Comparison of ENCODE assay signal across 8 cellular contexts in the genomic region with DNA sequence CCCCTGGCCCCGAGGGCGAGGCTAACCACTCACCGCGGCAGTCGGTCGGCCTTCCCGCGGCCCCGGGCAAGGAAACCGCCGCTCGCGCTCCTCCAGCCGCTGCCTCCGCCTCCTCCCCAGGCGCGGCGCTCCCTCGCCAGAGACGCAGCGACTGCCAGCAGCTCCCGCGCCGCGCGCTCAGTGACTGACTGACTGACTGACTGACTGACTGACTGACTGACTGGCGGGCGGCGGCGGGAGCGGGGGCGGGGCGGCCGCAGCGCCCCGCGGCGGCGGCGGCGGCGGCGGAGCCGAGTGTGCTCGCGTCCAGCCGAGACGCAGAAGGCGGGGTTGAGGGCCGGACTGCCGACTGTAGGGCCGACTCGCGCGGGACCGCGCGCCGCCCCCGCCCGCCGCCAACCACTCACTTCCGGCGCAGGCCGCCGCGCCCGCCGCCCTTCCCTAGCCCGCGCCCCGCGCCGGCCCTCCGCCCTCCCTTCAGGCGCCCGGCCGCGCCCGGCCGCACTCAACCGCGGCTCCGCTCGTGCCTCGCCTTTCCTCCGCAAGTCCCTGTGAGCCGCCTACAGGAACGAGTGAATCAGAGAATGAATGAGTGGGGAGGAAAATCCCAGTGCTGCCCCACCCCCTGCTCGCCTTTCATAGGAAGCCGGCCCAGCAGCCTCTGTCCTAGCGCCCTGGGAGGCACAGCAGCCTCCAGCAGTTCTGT. TPM values are rescaled to one million over a fixed set of nuclear protein-coding genes. Genes with fewer than 3 reads are reported as not detected.
DNase-seq lines count a peak whose midpoint lies in the region; ATAC-seq, FAIRE-seq and TF ChIP-seq lines count a peak whose summit lies in the region.

A gene with protein sequence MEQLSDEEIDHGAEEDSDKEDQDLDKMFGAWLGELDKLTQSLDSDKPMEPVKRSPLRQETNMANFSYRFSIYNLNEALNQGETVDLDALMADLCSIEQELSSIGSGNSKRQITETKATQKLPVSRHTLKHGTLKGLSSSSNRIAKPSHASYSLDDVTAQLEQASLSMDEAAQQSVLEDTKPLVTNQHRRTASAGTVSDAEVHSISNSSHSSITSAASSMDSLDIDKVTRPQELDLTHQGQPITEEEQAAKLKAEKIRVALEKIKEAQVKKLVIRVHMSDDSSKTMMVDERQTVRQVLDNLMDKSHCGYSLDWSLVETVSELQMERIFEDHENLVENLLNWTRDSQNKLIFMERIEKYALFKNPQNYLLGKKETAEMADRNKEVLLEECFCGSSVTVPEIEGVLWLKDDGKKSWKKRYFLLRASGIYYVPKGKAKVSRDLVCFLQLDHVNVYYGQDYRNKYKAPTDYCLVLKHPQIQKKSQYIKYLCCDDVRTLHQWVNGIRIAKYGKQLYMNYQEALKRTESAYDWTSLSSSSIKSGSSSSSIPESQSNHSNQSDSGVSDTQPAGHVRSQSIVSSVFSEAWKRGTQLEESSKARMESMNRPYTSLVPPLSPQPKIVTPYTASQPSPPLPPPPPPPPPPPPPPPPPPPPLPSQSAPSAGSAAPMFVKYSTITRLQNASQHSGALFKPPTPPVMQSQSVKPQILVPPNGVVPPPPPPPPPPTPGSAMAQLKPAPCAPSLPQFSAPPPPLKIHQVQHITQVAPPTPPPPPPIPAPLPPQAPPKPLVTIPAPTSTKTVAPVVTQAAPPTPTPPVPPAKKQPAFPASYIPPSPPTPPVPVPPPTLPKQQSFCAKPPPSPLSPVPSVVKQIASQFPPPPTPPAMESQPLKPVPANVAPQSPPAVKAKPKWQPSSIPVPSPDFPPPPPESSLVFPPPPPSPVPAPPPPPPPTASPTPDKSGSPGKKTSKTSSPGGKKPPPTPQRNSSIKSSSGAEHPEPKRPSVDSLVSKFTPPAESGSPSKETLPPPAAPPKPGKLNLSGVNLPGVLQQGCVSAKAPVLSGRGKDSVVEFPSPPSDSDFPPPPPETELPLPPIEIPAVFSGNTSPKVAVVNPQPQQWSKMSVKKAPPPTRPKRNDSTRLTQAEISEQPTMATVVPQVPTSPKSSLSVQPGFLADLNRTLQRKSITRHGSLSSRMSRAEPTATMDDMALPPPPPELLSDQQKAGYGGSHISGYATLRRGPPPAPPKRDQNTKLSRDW (minus strand): TSS at position 224 of the 706 bp plus-strand sequence. CDS start 39,948 bp downstream, outside the sequence.

- TF ChIP-seq CTCF in heart right ventricle (IDR thresholded peaks at IDR 0.05), result peak in 1 of 9 donors; percentile 23
- TF ChIP-seq CTCF in tibial nerve (IDR thresholded peaks at IDR 0.05), result peak in 2 of 5 experiments; percentile 11 to 42

- H3K9me3 ChIP-seq in heart right ventricle, result peaks cover 0 to 7% (median 0%) of the 10 kb centered on the region in 11 donors
- H3K9me3 ChIP-seq in tibial nerve, result peaks cover 0 to 4% (median 0%) of the 10 kb centered on the region in 4 donors

- no peak for TF ChIP-seq EP300 in tibial nerve (IDR thresholded peaks at IDR 0.05)

- H3K4me3 ChIP-seq in heart right ventricle, result peak within 1 kb of the TSS; percentile 79 to 99 (median 90)
- H3K4me3 ChIP-seq in tibial nerve, result peak within 1 kb of the TSS; percentile 78 to 94 (median 84)

- peaks cover 0 to 21% (median 0%) of the 10 kb centered on the region in 7 donors for H3K27me3 ChIP-seq in heart right ventricle
- H3K27me3 ChIP-seq in tibial nerve, result no peaks in the 10 kb centered on the region

- H3K36me3 ChIP-seq in heart right ventricle (no peaks in the 10 kb centered on the region), tibial nerve (no peaks in the 10 kb centered on the region)

- H3K4me1 ChIP-seq in heart right ventricle (peaks cover 0 to 42% (median 28%) of the 10 kb centered on the region in 9 donors), tibial nerve (peaks cover 0 to 38% (median 7%) of the 10 kb centered on the region in 4 donors)

- intact Hi-C loops in heart right ventricle (cut with DNase I), result loop anchor here in 4 of 10 donors (5.0 to 10.0 kb wide), 8 partner anchors 47 to 270 kb away; no protein-coding TSS in a partner anchor

- WGBS in heart right ventricle, 2 donors, result 0% methylated on average over 78 to 82 of the region's 92 CpGs
- WGBS in tibial nerve, 2 donors, result 0% methylated on average over 20 to 27 of the region's 92 CpGs

- DNase-seq in DMS 273 (lab: John Stamatoyannopoulos, UW; ENCODE audit: unreplicated experiment) (peak; percentile 92), H54 (ENCODE audit: insufficient read length, low spot score) (peak; percentile 86), NCI-H1092 (lab: John Stamatoyannopoulos, UW) (peak; percentile 47), T-helper 1 cell (peak; percentile 19 to 57 (median 38)), amniotic stem cell (lab: John Stamatoyannopoulos, UW) (peak; percentile 88), heart right ventricle (peak; percentile 88 to 90), pons (ENCODE audit: low spot score) (peak; percentile 34), tibial nerve (ENCODE audit: low spot score in 2 of 2) (peak; percentile 48 to 52)

- FAIRE-seq in H54 (lab: Jason Lieb, UNC), result no peak

- H3K27ac ChIP-seq in heart right ventricle (peak within 1 kb of the TSS; percentile 86 to 98 (median 96)), tibial nerve (peak within 1 kb of the TSS; percentile 65 to 95 (median 89))

- ATAC-seq in heart right ventricle, result peak; percentile 87 to 98 (median 93)

- TF ChIP-seq POLR2A in H54 (IDR thresholded peaks at IDR 0.05; ENCODE audit: low read depth, low read length), result peak; percentile 58
- TF ChIP-seq POLR2A in tibial nerve (IDR thresholded peaks at IDR 0.05), result peak in 1 of 2 donors; percentile 52

RNA-seq across cellular contexts. Expression of the gene that starts here (rescaled TPM):
- total RNA-seq in heart right ventricle (10 to 100 TPM; 11.8 to 20.6 (median 16.4) TPM), tibial nerve (10 to 100 TPM; 35.4 to 60.0 (median 44.4) TPM)
- polyA plus RNA-seq in heart right ventricle, result 1 to 10 TPM; 3.1 to 6.7 TPM

Comparison
In these comparisons a context has a peak if more than half of its experiments do, and no peak if none do; other contexts are left out.
1. Peak in every context shown above with its lines: DNase-seq, ATAC-seq, H3K4me3 ChIP-seq and H3K27ac ChIP-seq.
2. DNase-seq: peak in every context shown above with its lines; median percentile 92 in DMS 273; 89 in heart right ventricle; 88 in amniotic stem cell; 86 in H54; 50 in tibial nerve; 47 in NCI-H1092; 38 in T-helper 1 cell; 34 in pons.